In the genomic region with DNA sequence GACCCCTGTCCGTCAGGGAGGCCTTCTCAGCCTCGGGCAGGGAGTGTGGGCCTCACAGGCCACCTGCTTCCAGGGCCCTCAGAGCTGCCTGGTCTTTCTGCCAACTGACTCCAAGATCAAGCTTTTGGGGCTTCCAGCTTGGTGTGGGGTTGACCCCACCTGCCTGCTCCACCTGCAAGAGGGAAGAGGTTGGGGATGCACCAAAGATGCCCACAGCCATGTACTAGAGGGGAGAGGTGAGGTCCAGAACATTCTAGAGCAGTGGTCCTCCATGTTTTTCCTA, we compare ENCODE assay signal across 31 cellular contexts.
A peak's percentile ranks its signal among the peaks of the same experiment; 100 is the strongest.
DNase-seq lines count a peak whose midpoint lies in the region; ATAC-seq and TF ChIP-seq lines count a peak whose summit lies in the region.
"Had no signal": no experiment of that assay in that cellular context is flagged by ENCODE, and none has a peak within 500 bp of the region (broad histone marks: within the 10 kb centered on the region; RNA-seq: fewer than 3 reads in every experiment).

No MANE protein-coding gene starts in this region.

- peaks cover 100% of the 10 kb centered on the region for H3K4me1 ChIP-seq in BLaER1
- H3K4me1 ChIP-seq in BLaER1 treated with 17β-estradiol and CSF1 and Interleukin-3, amounts not matched to agents 10 nM and 100 nM: peaks cover 27 to 99% (median 91%) of the 10 kb centered on the region in 10 experiments
- H3K4me1 ChIP-seq in osteoblast (ENCODE audit: insufficient read depth, low read length): no peaks in the 10 kb centered on the region
- H3K4me1 ChIP-seq in gastroesophageal sphincter: peaks cover 0 to 14% (median 4%) of the 10 kb centered on the region in 3 donors
- H3K4me1 ChIP-seq: Caco-2 had no signal

- no peak for ATAC-seq in activated CD8-positive, alpha-beta T cell treated with anti-CD3 and anti-CD28 coated beads, Interleukin-2, amount 10 ng/mL, durations not matched to agents 7 days and 5 days
- no peak for ATAC-seq in gastroesophageal sphincter
- ATAC-seq: A549; CD8-positive, alpha-beta T cell had no signal

- no peak overlapping the region for H3K27ac Mint-ChIP-seq in activated CD8-positive, alpha-beta T cell treated with anti-CD3 and anti-CD28 coated beads, Interleukin-2, amount 10 ng/mL, durations not matched to agents 7 days and 5 days
- H3K27ac Mint-ChIP-seq: B cell; CD14-positive monocyte; CD4-positive, alpha-beta memory T cell; CD4-positive, alpha-beta T cell; CD4-positive, CD25-positive, alpha-beta regulatory T cell; CD8-positive, alpha-beta memory T cell; CD8-positive, alpha-beta T cell had no signal

- no peaks in the 10 kb centered on the region for H3K9me3 ChIP-seq in BLaER1
- H3K9me3 ChIP-seq in BLaER1 treated with 17β-estradiol and CSF1 and Interleukin-3, amounts not matched to agents 10 nM and 100 nM (replicated peaks in 1 of 11): no peaks in the 10 kb centered on the region
- no peaks in the 10 kb centered on the region for H3K9me3 ChIP-seq in osteoblast (ENCODE audit: low read depth, low read length)
- no peaks in the 10 kb centered on the region for H3K9me3 ChIP-seq in gastroesophageal sphincter
- H3K9me3 ChIP-seq: A549, BE2C had no signal

- H3K36me3 ChIP-seq in BLaER1: no peaks in the 10 kb centered on the region
- no peaks in the 10 kb centered on the region for H3K36me3 ChIP-seq in BLaER1 treated with 17β-estradiol and CSF1 and Interleukin-3, amounts not matched to agents 10 nM and 100 nM
- no peaks in the 10 kb centered on the region for H3K36me3 ChIP-seq in osteoblast (ENCODE audit: insufficient read depth, low read length)
- no peaks in the 10 kb centered on the region for H3K36me3 ChIP-seq in gastroesophageal sphincter
- H3K36me3 ChIP-seq: BE2C had no signal

- CTCF ChIA-PET in activated CD8-positive, alpha-beta T cell treated with anti-CD3 and anti-CD28 coated beads, Interleukin-2, amount 10 ng/mL, durations not matched to agents 7 days and 5 days (lab: Charles Lee): no interaction called here

- H3K4me3 ChIP-seq in BLaER1: no peak overlapping the region
- H3K4me3 ChIP-seq in BLaER1 treated with 17β-estradiol and CSF1 and Interleukin-3, amounts not matched to agents 10 nM and 100 nM: no peak overlapping the region
- no peak overlapping the region for H3K4me3 ChIP-seq in osteoblast (ENCODE audit: insufficient read depth, low read length)
- no peak overlapping the region for H3K4me3 ChIP-seq in gastroesophageal sphincter
- H3K4me3 ChIP-seq: A549 had no signal

- H3K27me3 ChIP-seq in BLaER1 (no peaks in the 10 kb centered on the region), osteoblast (ENCODE audit: insufficient read depth, low read length) (no peaks in the 10 kb centered on the region), gastroesophageal sphincter (no peaks in the 10 kb centered on the region)
- no peaks in the 10 kb centered on the region for H3K27me3 ChIP-seq in BLaER1 treated with 17β-estradiol and CSF1 and Interleukin-3, amounts not matched to agents 10 nM and 100 nM
- H3K27me3 ChIP-seq: BE2C had no signal

- H3K9me3 Mint-ChIP-seq in activated CD8-positive, alpha-beta T cell treated with anti-CD3 and anti-CD28 coated beads, Interleukin-2, amount 10 ng/mL, durations not matched to agents 7 days and 5 days (ENCODE audit: insufficient read depth): no peaks in the 10 kb centered on the region
- H3K9me3 Mint-ChIP-seq: CD14-positive monocyte; CD4-positive, alpha-beta memory T cell; CD4-positive, alpha-beta T cell; CD8-positive, alpha-beta memory T cell; CD8-positive, alpha-beta T cell had no signal

- no CpG with 5 or more reads among the region's 2 CpGs for WGBS in gastroesophageal sphincter (ENCODE audit: low coverage in 1 of 2), 2 donors

- H4K20me1 ChIP-seq in BLaER1 (no peaks in the 10 kb centered on the region), osteoblast (ENCODE audit: insufficient read depth, low read length) (no peaks in the 10 kb centered on the region)
- H4K20me1 ChIP-seq in BLaER1 treated with 17β-estradiol and CSF1 and Interleukin-3, amounts not matched to agents 10 nM and 100 nM: peaks cover 0 to 23% (median 6%) of the 10 kb centered on the region in 11 experiments; a peak in 8 of 22 replicates

- peak overlapping the region; percentile 90 for H3K4me2 ChIP-seq in BLaER1
- H3K4me2 ChIP-seq in BLaER1 treated with 17β-estradiol and CSF1 and Interleukin-3, amounts not matched to agents 10 nM and 100 nM: peak overlapping the region in 10 of 11 experiments; percentile 5 to 93 (median 81); a peak in 19 of 22 replicates
- no peak overlapping the region for H3K4me2 ChIP-seq in osteoblast (ENCODE audit: insufficient read depth, low read length)
- H3K4me2 ChIP-seq: A549 had no signal

- H3K9ac ChIP-seq in BLaER1: no peak overlapping the region
- no peak overlapping the region for H3K9ac ChIP-seq in BLaER1 treated with 17β-estradiol and CSF1 and Interleukin-3, amounts not matched to agents 10 nM and 100 nM

- POLR2A ChIA-PET in activated CD8-positive, alpha-beta T cell treated with anti-CD3 and anti-CD28 coated beads, Interleukin-2, amount 10 ng/mL, durations not matched to agents 7 days and 5 days (lab: Charles Lee): no interaction called here

- DNase-seq in osteoblast (ENCODE audit: insufficient read length, low spot score, missing footprints) (peak; percentile 71), caudate nucleus (lab: John Stamatoyannopoulos, UW) (no peak)
- DNase-seq in activated CD8-positive, alpha-beta T cell treated with anti-CD3 and anti-CD28 coated beads, Interleukin-2, amount 10 ng/mL, durations not matched to agents 7 days and 5 days: no peak
- DNase-seq: 8988T; ACHN; AML-193; BE2C; C1 segment of cervical spinal cord; Caco-2; Calu3; CD4-positive, alpha-beta memory T cell; CD4-positive, alpha-beta T cell; CD4-positive, CD25-positive, alpha-beta regulatory T cell; CD8-positive, alpha-beta T cell; COR-L47; DMS 273 treated with DMSO at 0.1 percent for 48 hours; DMS153; DMS53; DMS79; DMS79 treated with DMSO at 0.1 percent for 48 hours; DND-41; EL had no signal

- no peak for TF ChIP-seq CTCF in osteoblast (IDR thresholded peaks at IDR 0.05; ENCODE audit: extremely low read depth, low read depth, low read length)
- TF ChIP-seq CTCF in gastroesophageal sphincter (IDR thresholded peaks at IDR 0.05): no peak

- H3K36me3 Mint-ChIP-seq in activated CD8-positive, alpha-beta T cell treated with anti-CD3 and anti-CD28 coated beads, Interleukin-2, amount 10 ng/mL, durations not matched to agents 7 days and 5 days (ENCODE audit: low read depth): no peaks in the 10 kb centered on the region
- H3K36me3 Mint-ChIP-seq: CD14-positive monocyte; CD4-positive, alpha-beta memory T cell; CD4-positive, CD25-positive, alpha-beta regulatory T cell; CD8-positive, alpha-beta memory T cell; CD8-positive, alpha-beta T cell had no signal

- no peak overlapping the region for H3K4me3 Mint-ChIP-seq in activated CD8-positive, alpha-beta T cell treated with anti-CD3 and anti-CD28 coated beads, Interleukin-2, amount 10 ng/mL, durations not matched to agents 7 days and 5 days
- H3K4me3 Mint-ChIP-seq: B cell; CD14-positive monocyte; CD4-positive, alpha-beta memory T cell; CD4-positive, alpha-beta T cell; CD4-positive, CD25-positive, alpha-beta regulatory T cell; CD8-positive, alpha-beta memory T cell; CD8-positive, alpha-beta T cell had no signal

- no peaks in the 10 kb centered on the region for H3K4me1 Mint-ChIP-seq in activated CD8-positive, alpha-beta T cell treated with anti-CD3 and anti-CD28 coated beads, Interleukin-2, amount 10 ng/mL, durations not matched to agents 7 days and 5 days (ENCODE audit: low read depth)
- H3K4me1 Mint-ChIP-seq: B cell; CD14-positive monocyte; CD4-positive, alpha-beta memory T cell; CD4-positive, CD25-positive, alpha-beta regulatory T cell; CD8-positive, alpha-beta memory T cell had no signal

- H3K27ac ChIP-seq in BLaER1 (peak overlapping the region; percentile 41; the same call in 1 of the 2 replicates), osteoblast (ENCODE audit: low read depth, low read length) (no peak overlapping the region), caudate nucleus (ENCODE audit: low read depth, low read length) (no peak overlapping the region), gastroesophageal sphincter (no peak overlapping the region)
- peak overlapping the region in 2 of 11 experiments; percentile 18 to 30; a peak in 2 of 22 replicates for H3K27ac ChIP-seq in BLaER1 treated with 17β-estradiol and CSF1 and Interleukin-3, amounts not matched to agents 10 nM and 100 nM
- H3K27ac ChIP-seq: 22Rv1, A549, C4-2B had no signal

- H3K27me3 Mint-ChIP-seq in activated CD8-positive, alpha-beta T cell treated with anti-CD3 and anti-CD28 coated beads, Interleukin-2, amount 10 ng/mL, durations not matched to agents 7 days and 5 days (ENCODE audit: low read depth): no peaks in the 10 kb centered on the region
- H3K27me3 Mint-ChIP-seq: B cell; CD4-positive, alpha-beta memory T cell; CD4-positive, alpha-beta T cell; CD4-positive, CD25-positive, alpha-beta regulatory T cell had no signal

- no peak for TF ChIP-seq EP300 in gastroesophageal sphincter (IDR thresholded peaks at IDR 0.05)

- no peaks in the 10 kb centered on the region for H3K79me2 ChIP-seq in osteoblast (ENCODE audit: insufficient read depth, low read length)

- no peak overlapping the region for H2AFZ ChIP-seq in osteoblast (ENCODE audit: low read length)

- TF ChIP-seq POLR2A in gastroesophageal sphincter (IDR thresholded peaks at IDR 0.05): no peak
